ENCODE assay signal across 11 cellular contexts in the genomic region with DNA sequence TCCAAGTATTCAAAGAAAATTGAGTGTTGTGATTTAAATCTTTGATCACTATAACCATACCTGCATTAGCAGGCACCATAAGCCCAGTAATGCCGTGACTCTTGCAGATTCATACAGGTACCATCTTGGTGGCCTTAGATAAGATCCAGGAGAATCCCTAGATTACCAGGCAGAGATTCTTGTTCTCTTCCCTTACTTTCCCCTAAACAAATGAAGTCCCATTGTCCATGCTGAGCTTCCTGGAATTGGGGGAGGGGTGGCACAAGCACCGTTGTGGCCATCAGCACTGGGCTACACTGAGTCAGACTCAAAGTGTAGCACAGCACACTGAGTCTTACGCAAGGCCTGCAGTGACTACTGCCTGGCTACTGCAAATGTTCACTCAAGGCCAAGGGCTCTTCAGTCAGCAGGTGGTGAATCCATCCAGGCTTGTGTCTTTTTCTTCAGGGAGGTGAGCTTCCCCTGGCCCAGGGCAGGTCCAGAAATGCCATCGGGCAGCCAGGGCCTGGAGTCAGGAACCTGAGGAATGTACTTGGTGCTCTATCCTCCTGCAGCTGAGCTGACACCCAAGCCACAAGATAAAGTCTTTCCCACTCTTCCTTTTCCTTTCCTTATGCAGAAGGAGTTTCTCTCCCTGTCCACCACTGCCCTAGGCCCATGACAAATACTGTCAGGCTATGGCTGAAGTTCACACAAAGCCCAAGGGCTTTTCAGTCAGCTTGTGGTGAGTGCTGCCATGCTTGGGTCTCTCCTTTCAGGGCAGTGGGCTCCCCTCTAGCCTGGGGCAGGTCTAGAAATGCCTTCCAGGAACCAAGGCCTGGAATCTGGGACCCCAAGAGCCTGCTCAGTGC. TPM values are rescaled to one million over a fixed set of nuclear protein-coding genes. Genes with fewer than 3 reads are reported as not detected.
DNase-seq lines count a peak whose midpoint lies in the region; ATAC-seq, FAIRE-seq and TF ChIP-seq lines count a peak whose summit lies in the region.
"Had no signal": no experiment of that assay in that cellular context is flagged by ENCODE, and none has a peak within 500 bp of the region (broad histone marks: within the 10 kb centered on the region; RNA-seq: fewer than 3 reads in every experiment).

No MANE protein-coding gene starts in this region.

- H3K4me2 ChIP-seq in A549 (peak overlapping the region; percentile 60), H9 (ENCODE audit: insufficient read depth, insufficient read length, low read length) (no peak overlapping the region)

- H3K23me2 ChIP-seq in H9 (ENCODE audit: insufficient read length, low read depth, low read length, poor library complexity, severe bottlenecking): no peaks in the 10 kb centered on the region

- H3K9me3 Mint-ChIP-seq in H9: peaks cover 12 to 18% of the 10 kb centered on the region in 2 experiments

- H3K56ac ChIP-seq in H9 (ENCODE audit: insufficient read length, low read depth, low read length): no peak overlapping the region

- H3K79me2 ChIP-seq in H9 (ENCODE audit: insufficient read depth, low read length): no peaks in the 10 kb centered on the region

- H3K4me1 Mint-ChIP-seq in H9: peaks cover 0 to 8% of the 10 kb centered on the region in 2 experiments; a peak in 1 of 4 replicates

- CTCF ChIA-PET in A549 (lab: Yijun Ruan, JAX): interaction anchor here (0.7 kb wide), 1 partner anchor 21 kb away, joined by 3 read pairs; no protein-coding TSS in a partner anchor

- H3K4ac ChIP-seq in H9 (ENCODE audit: low read depth, low read length): no peak overlapping the region

- no peaks in the 10 kb centered on the region for H3K79me1 ChIP-seq in H9 (ENCODE audit: insufficient read depth, low read depth, low read length, poor library complexity, severe bottlenecking)

- H3K27ac Mint-ChIP-seq in H9: no peak overlapping the region
- H3K27ac Mint-ChIP-seq: activated T-helper 1 cell treated with anti-CD3 and anti-CD28 coated beads, Interleukin-12 subunit alpha, Interleukin-12 subunit beta, Interleukin-2, Interleukin-4 antibody, amounts not matched to agents 30 ng/mL and 10 ng/mL and 1 ng/mL, durations not matched to agents 14 hours and 24 hours and 36 hours had no signal

- no peak overlapping the region for H2AK5ac ChIP-seq in H9 (ENCODE audit: insufficient read length, low read length)

- FAIRE-seq in A549 (lab: Jason Lieb, UNC): no peak
- peak; percentile 91 for FAIRE-seq in H54 (lab: Jason Lieb, UNC)

- peak overlapping the region; percentile 82 to 90 for H3K27ac ChIP-seq in A549
- no peak overlapping the region for H3K27ac ChIP-seq in H9 (ENCODE audit: insufficient read length, low read depth, low read length)
- H3K27ac ChIP-seq: dorsolateral prefrontal cortex had no signal

- H2BK5ac ChIP-seq in H9 (ENCODE audit: insufficient read length, low read length): no peak overlapping the region

- H2BK20ac ChIP-seq in H9 (ENCODE audit: low read depth, low read length, poor library complexity, severe bottlenecking): no peak overlapping the region

- H4K8ac ChIP-seq in H9 (replicated peaks; ENCODE audit: insufficient read length, low read depth, low read length): no peak overlapping the region

- POLR2A ChIA-PET in A549 (lab: Yijun Ruan, JAX): interaction anchor here (0.9 kb wide), 1 partner anchor 9 kb away, joined by 3 read pairs; no protein-coding TSS in a partner anchor

- no peak overlapping the region for H4K5ac ChIP-seq in H9 (ENCODE audit: insufficient read length, low read depth, low read length)

- H3K4me3 ChIP-seq in A549 (no peak overlapping the region), adipocyte (ENCODE audit: low read length) (no peak overlapping the region)
- H3K4me3 ChIP-seq: dorsolateral prefrontal cortex had no signal

- ATAC-seq in A549 (peak; percentile 79 to 80), HG02798 (IDR thresholded peaks at IDR 0.05; ENCODE audit: poor library complexity, unreplicated experiment) (no peak), GM21737 (IDR thresholded peaks at IDR 0.05; ENCODE audit: unreplicated experiment) (no peak)

- no peak overlapping the region for H3K18ac ChIP-seq in H9 (ENCODE audit: insufficient read length, low read depth, low read length)

- H3K27me3 ChIP-seq in adipocyte (replicated peaks; ENCODE audit: control insufficient read depth, insufficient read depth, low read length) (no peaks in the 10 kb centered on the region), H9 (ENCODE audit: insufficient read depth, low read length) (no peaks in the 10 kb centered on the region)
- H3K27me3 ChIP-seq: dorsolateral prefrontal cortex had no signal

- no peak overlapping the region for H4K91ac ChIP-seq in H9 (ENCODE audit: insufficient read length, low read depth, low read length)

- H3K14ac ChIP-seq in H9 (ENCODE audit: insufficient read depth, low read length): no peak overlapping the region

- no peak overlapping the region for H2BK12ac ChIP-seq in H9 (ENCODE audit: insufficient read length, low read depth, low read length)

- no peak overlapping the region for H3K4me3 Mint-ChIP-seq in H9
- H3K4me3 Mint-ChIP-seq: activated T-helper 1 cell treated with anti-CD3 and anti-CD28 coated beads, Interleukin-12 subunit alpha, Interleukin-12 subunit beta, Interleukin-2, Interleukin-4 antibody, amounts not matched to agents 30 ng/mL and 10 ng/mL and 1 ng/mL, durations not matched to agents 14 hours and 24 hours and 36 hours; CD4-positive, CD25-positive, alpha-beta regulatory T cell had no signal

- WGBS in A549 (ENCODE audit: missing lambda C conversion rate): 39% methylated on average over 4 of the region's 4 CpGs
- WGBS in H9 (ENCODE audit: extremely low coverage, insufficient read length, low lambda C conversion rate): no CpG with 5 or more reads among the region's 4 CpGs

- H3K36me3 ChIP-seq in adipocyte (ENCODE audit: control insufficient read depth, insufficient read depth, low read length, severe bottlenecking): no peaks in the 10 kb centered on the region

- TF ChIP-seq CTCF in A549 (IDR thresholded peaks at IDR 0.05) (no peak), H9 (conservative IDR thresholded peaks at IDR 0.05) (no peak)

- H2AFZ ChIP-seq in H9 (ENCODE audit: low read length): no peak overlapping the region

- H3K4me1 ChIP-seq in A549 (peaks cover 24% of the 10 kb centered on the region), adipocyte (ENCODE audit: control insufficient read depth, insufficient read depth, low read length) (peaks cover 17% of the 10 kb centered on the region), H9 (ENCODE audit: insufficient read depth, low read length) (no peaks in the 10 kb centered on the region)

- no peaks in the 10 kb centered on the region; the same call in 1 of the 2 replicates for H3K27me3 Mint-ChIP-seq in H9 (ENCODE audit: low read depth)
- H3K27me3 Mint-ChIP-seq: CD4-positive, CD25-positive, alpha-beta regulatory T cell had no signal

- H2BK120ac ChIP-seq in H9 (ENCODE audit: low read depth, low read length, poor library complexity, severe bottlenecking): no peak overlapping the region

- H2BK15ac ChIP-seq in H9 (ENCODE audit: low read depth, low read length): no peak overlapping the region

- H3K36me3 Mint-ChIP-seq in H9 (ENCODE audit: insufficient read depth in 1 of 3, low read depth in 3 of 3): peaks cover 5 to 11% (median 6%) of the 10 kb centered on the region in 3 experiments; a peak in 5 of 7 replicates

- TF ChIP-seq POLR2A in A549 (IDR thresholded peaks at IDR 0.05; ENCODE audit: low read length) (no peak), H54 (IDR thresholded peaks at IDR 0.05; ENCODE audit: low read depth, low read length) (no peak)

- DNase-seq in A549 (ENCODE audit: low read depth in 1 of 2, low spot score in 1 of 2) (peak in 1 of 2 experiments; percentile 48), H54 (ENCODE audit: insufficient read length, low spot score) (no peak), adipocyte (ENCODE audit: low read depth) (peak; percentile 45), islet precursor cell (peak; percentile 68), H9 (no peak)
- no peak for DNase-seq in central memory CD4-positive, alpha-beta T cell
- DNase-seq: CD4-positive, CD25-positive, alpha-beta regulatory T cell; dorsolateral prefrontal cortex had no signal

- TF ChIP-seq EP300 in A549 (IDR thresholded peaks at IDR 0.05): no peak

- H3K9me3 ChIP-seq in A549: peaks cover 13% of the 10 kb centered on the region
- H3K9me3 ChIP-seq in adipocyte (ENCODE audit: control insufficient read depth, low read length): peaks cover 16% of the 10 kb centered on the region
- no peaks in the 10 kb centered on the region for H3K9me3 ChIP-seq in H9 (ENCODE audit: control insufficient read depth, low read depth, low read length)

- TF ChIP-seq RAD21 in A549 (conservative IDR thresholded peaks at IDR 0.05 in 1 of 2, IDR thresholded peaks at IDR 0.05 in 1 of 2): no peak

- no peaks in the 10 kb centered on the region for H4K20me1 ChIP-seq in H9 (ENCODE audit: control insufficient read depth, insufficient read depth, insufficient read length)

- no peak overlapping the region for H3T11ph ChIP-seq in H9 (ENCODE audit: low read length)

- H3K9ac ChIP-seq in adipocyte (ENCODE audit: low read length): no peak overlapping the region
- H3K9ac ChIP-seq in H9 (ENCODE audit: extremely low read depth, insufficient read length, low read length): no peak overlapping the region

- no peak overlapping the region for H3K23ac ChIP-seq in H9 (ENCODE audit: insufficient read length, low read depth, low read length)

TF ChIP-seq in A549, 52 proteins besides CTCF, POLR2A, EP300 and RAD21:
- no peak for TF ChIP-seq CBX8 (IDR thresholded peaks at IDR 0.05)
- peak in 1 of 2 experiments; percentile 82; a peak in 3 of 4 replicates for TF ChIP-seq CEBPB (IDR thresholded peaks at IDR 0.05)
- no peak for TF ChIP-seq HOXA7 (CRISPR knock-in tag; IDR thresholded peaks at IDR 0.05)
- 0 out of 2 replicates have a peak, but pooled peaks have one; percentile 25 for TF ChIP-seq JUNB (IDR thresholded peaks at IDR 0.05)
- TF ChIP-seq FOSL2 (IDR thresholded peaks at IDR 0.05): no peak
- TF ChIP-seq FOSL2 (CRISPR knock-in tag; IDR thresholded peaks at IDR 0.05): peak; percentile 44; the same call in 1 of the 2 replicates

RNA-seq across cellular contexts. Expression of a gene that starts 52.6 kb away (rescaled TPM):
- polyA plus RNA-seq in A549 (2011; rRNA removed): not detected in 2 replicates
- not detected in 2 replicates for polyA plus RNA-seq in A549 (2012; cell fraction: cytosol; rRNA removed)
- polyA plus RNA-seq in A549 (2012; cell fraction: nucleus; rRNA removed): not detected in 2 replicates
- not detected in 3 replicates for polyA plus RNA-seq in A549 (2017; fragmentation: RNase III; extraction: RNeasy Plus Mini Kit Qiagen cat#74134 plus additional on column Dnase treatment)
- not detected in 2 replicates for polyA minus RNA-seq in A549 (2011; rRNA and poly(A)+ RNA removed)
- not detected in 2 replicates for total RNA-seq in H9 (2021)

Comparison
In these comparisons a context has a peak if more than half of its experiments do, and no peak if none do; other contexts are left out.
1. ATAC-seq: peak in A549 (2 of 2); none in HG02798 (single experiment) and GM21737 (single experiment).
2. DNase-seq: peak in adipocyte (single experiment) and islet precursor cell (single experiment); none in H54 (single experiment), H9 (single experiment) and central memory CD4-positive, alpha-beta T cell (single experiment).